ENCODE assay signal across 1 cellular context in genomic region chr16:67428146-67428731, GRCh38.
A peak's percentile ranks its signal among the peaks of the same experiment; 100 is the strongest.
TF ChIP-seq lines count a peak whose summit lies in the region.

No MANE protein-coding gene starts in this region.

TF ChIP-seq in HepG2, 621 proteins besides CTCF, POLR2A, EP300 and RAD21 (continued from another document and continues in another):
- TF ChIP-seq, protein P1, sequence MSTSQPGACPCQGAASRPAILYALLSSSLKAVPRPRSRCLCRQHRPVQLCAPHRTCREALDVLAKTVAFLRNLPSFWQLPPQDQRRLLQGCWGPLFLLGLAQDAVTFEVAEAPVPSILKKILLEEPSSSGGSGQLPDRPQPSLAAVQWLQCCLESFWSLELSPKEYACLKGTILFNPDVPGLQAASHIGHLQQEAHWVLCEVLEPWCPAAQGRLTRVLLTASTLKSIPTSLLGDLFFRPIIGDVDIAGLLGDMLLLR (CRISPR knock-in tag; IDR thresholded peaks at IDR 0.05) = 0 out of 2 replicates have a peak, but pooled peaks have one; percentile 46
- peak; percentile 94 for TF ChIP-seq STAG1 (CRISPR knock-in tag; IDR thresholded peaks at IDR 0.05)
- no peak for TF ChIP-seq NFIB (CRISPR knock-in tag; IDR thresholded peaks at IDR 0.05; ENCODE audit: borderline replicate concordance)
- peak; percentile 49 for TF ChIP-seq YY1 (IDR thresholded peaks at IDR 0.05; ENCODE audit: insufficient read depth, insufficient replicate concordance, low read depth, low read length)
- no peak for TF ChIP-seq STAT5B (CRISPR knock-in tag; IDR thresholded peaks at IDR 0.05)
- no peak for TF ChIP-seq SOX6 (IDR thresholded peaks at IDR 0.05)
- TF ChIP-seq SOX6 (CRISPR knock-in tag; IDR thresholded peaks at IDR 0.05) = peak; percentile 24; the same call in 1 of the 2 replicates
- TF ChIP-seq, protein P2, sequence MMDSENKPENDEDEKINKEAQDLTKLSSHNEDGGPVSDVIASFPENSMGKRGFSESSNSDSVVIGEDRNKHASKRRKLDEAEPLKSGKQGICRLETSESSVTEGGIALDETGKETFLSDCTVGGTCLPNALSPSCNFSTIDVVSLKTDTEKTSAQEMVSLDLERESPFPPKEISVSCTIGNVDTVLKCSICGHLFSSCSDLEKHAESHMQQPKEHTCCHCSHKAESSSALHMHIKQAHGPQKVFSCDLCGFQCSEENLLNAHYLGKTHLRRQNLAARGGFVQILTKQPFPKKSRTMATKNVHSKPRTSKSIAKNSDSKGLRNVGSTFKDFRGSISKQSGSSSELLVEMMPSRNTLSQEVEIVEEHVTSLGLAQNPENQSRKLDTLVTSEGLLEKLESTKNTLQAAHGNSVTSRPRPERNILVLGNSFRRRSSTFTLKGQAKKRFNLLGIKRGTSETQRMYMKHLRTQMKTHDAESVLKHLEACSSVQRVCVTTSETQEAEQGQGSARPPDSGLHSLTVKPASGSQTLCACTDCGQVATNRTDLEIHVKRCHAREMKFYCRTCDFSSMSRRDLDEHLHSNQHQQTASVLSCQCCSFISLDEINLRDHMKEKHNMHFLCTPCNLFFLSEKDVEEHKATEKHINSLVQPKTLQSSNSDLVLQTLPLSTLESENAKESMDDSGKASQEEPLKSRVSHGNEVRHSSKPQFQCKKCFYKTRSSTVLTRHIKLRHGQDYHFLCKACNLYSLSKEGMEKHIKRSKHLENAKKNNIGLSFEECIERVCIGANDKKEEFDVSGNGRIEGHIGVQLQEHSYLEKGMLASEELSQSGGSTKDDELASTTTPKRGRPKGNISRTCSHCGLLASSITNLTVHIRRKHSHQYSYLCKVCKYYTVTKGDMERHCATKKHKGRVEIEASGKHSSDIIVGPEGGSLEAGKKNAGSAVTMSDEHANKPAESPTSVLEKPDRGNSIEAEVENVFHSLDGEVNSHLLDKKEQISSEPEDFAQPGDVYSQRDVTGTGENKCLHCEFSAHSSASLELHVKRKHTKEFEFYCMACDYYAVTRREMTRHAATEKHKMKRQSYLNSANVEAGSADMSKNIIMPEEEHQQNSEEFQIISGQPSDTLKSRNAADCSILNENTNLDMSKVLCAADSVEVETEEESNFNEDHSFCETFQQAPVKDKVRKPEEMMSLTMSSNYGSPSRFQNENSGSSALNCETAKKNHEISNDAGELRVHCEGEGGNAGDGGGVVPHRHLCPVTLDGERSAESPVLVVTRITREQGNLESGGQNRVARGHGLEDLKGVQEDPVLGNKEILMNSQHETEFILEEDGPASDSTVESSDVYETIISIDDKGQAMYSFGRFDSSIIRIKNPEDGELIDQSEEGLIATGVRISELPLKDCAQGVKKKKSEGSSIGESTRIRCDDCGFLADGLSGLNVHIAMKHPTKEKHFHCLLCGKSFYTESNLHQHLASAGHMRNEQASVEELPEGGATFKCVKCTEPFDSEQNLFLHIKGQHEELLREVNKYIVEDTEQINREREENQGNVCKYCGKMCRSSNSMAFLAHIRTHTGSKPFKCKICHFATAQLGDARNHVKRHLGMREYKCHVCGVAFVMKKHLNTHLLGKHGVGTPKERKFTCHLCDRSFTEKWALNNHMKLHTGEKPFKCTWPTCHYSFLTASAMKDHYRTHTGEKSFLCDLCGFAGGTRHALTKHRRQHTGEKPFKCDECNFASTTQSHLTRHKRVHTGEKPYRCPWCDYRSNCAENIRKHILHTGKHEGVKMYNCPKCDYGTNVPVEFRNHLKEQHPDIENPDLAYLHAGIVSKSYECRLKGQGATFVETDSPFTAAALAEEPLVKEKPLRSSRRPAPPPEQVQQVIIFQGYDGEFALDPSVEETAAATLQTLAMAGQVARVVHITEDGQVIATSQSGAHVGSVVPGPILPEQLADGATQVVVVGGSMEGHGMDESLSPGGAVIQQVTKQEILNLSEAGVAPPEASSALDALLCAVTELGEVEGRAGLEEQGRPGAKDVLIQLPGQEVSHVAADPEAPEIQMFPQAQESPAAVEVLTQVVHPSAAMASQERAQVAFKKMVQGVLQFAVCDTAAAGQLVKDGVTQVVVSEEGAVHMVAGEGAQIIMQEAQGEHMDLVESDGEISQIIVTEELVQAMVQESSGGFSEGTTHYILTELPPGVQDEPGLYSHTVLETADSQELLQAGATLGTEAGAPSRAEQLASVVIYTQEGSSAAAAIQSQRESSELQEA (CRISPR knock-in tag; IDR thresholded peaks at IDR 0.05; ENCODE audit: not compliant biosample characterization) = peak; percentile 53
- TF ChIP-seq ZNF547 (CRISPR knock-in tag; IDR thresholded peaks at IDR 0.05) = peak; percentile 48; the same call in 1 of the 2 replicates
- no peak for TF ChIP-seq PHF21A (CRISPR knock-in tag; IDR thresholded peaks at IDR 0.05)
- TF ChIP-seq IRF2 (CRISPR knock-in tag; IDR thresholded peaks at IDR 0.05) = peak; percentile 57; the same call in 1 of the 2 replicates
- TF ChIP-seq, protein P3, sequence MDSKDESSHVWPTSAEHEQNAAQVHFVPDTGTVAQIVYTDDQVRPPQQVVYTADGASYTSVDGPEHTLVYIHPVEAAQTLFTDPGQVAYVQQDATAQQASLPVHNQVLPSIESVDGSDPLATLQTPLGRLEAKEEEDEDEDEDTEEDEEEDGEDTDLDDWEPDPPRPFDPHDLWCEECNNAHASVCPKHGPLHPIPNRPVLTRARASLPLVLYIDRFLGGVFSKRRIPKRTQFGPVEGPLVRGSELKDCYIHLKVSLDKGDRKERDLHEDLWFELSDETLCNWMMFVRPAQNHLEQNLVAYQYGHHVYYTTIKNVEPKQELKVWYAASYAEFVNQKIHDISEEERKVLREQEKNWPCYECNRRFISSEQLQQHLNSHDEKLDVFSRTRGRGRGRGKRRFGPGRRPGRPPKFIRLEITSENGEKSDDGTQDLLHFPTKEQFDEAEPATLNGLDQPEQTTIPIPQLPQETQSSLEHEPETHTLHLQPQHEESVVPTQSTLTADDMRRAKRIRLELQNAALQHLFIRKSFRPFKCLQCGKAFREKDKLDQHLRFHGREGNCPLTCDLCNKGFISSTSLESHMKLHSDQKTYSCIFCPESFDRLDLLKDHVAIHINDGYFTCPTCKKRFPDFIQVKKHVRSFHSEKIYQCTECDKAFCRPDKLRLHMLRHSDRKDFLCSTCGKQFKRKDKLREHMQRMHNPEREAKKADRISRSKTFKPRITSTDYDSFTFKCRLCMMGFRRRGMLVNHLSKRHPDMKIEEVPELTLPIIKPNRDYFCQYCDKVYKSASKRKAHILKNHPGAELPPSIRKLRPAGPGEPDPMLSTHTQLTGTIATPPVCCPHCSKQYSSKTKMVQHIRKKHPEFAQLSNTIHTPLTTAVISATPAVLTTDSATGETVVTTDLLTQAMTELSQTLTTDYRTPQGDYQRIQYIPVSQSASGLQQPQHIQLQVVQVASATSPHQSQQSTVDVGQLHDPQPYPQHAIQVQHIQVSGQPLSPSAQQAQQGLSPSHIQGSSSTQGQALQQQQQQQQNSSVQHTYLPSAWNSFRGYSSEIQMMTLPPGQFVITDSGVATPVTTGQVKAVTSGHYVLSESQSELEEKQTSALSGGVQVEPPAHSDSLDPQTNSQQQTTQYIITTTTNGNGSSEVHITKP (CRISPR knock-in tag; IDR thresholded peaks at IDR 0.05; ENCODE audit: low read depth) = 0 out of 2 replicates have a peak, but pooled peaks have one; percentile 27
- TF ChIP-seq BHLHE40 (IDR thresholded peaks at IDR 0.05; ENCODE audit: low read length) = no peak
- TF ChIP-seq KAT8 (CRISPR knock-in tag; IDR thresholded peaks at IDR 0.05) = peak; percentile 70; the same call in 1 of the 2 replicates
- 0 out of 2 replicates have a peak, but pooled peaks have one; percentile 59 for TF ChIP-seq MEF2D (CRISPR knock-in tag; IDR thresholded peaks at IDR 0.05)
- TF ChIP-seq ZBTB26 (CRISPR knock-in tag; IDR thresholded peaks at IDR 0.05; ENCODE audit: borderline replicate concordance) = peak; percentile 55; the same call in 1 of the 2 replicates
- TF ChIP-seq ZNF564 (CRISPR knock-in tag; IDR thresholded peaks at IDR 0.05) = no peak
- 0 out of 2 replicates have a peak, but pooled peaks have one; percentile 38 for TF ChIP-seq ZSCAN9 (CRISPR knock-in tag; IDR thresholded peaks at IDR 0.05; ENCODE audit: borderline replicate concordance)
- peak; percentile 52; the same call in 1 of the 2 replicates for TF ChIP-seq ZNF235 (CRISPR knock-in tag; IDR thresholded peaks at IDR 0.05; ENCODE audit: borderline replicate concordance)
- peak; percentile 75; the same call in 1 of the 2 replicates for TF ChIP-seq HNRNPL (IDR thresholded peaks at IDR 0.05; ENCODE audit: low read depth, low read length)
- peak; percentile 56; the same call in 1 of the 2 replicates for TF ChIP-seq ELF3 (CRISPR knock-in tag; IDR thresholded peaks at IDR 0.05)
- peak; percentile 71 for TF ChIP-seq PATZ1 (CRISPR knock-in tag; IDR thresholded peaks at IDR 0.05)
- peak; percentile 60 for TF ChIP-seq AGO2 (optimal IDR thresholded peaks at IDR 0.05; ENCODE audit: low read depth, low read length)
- TF ChIP-seq, protein P4, sequence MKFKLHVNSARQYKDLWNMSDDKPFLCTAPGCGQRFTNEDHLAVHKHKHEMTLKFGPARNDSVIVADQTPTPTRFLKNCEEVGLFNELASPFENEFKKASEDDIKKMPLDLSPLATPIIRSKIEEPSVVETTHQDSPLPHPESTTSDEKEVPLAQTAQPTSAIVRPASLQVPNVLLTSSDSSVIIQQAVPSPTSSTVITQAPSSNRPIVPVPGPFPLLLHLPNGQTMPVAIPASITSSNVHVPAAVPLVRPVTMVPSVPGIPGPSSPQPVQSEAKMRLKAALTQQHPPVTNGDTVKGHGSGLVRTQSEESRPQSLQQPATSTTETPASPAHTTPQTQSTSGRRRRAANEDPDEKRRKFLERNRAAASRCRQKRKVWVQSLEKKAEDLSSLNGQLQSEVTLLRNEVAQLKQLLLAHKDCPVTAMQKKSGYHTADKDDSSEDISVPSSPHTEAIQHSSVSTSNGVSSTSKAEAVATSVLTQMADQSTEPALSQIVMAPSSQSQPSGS (CRISPR knock-in tag; IDR thresholded peaks at IDR 0.05) = peak; percentile 49
- TF ChIP-seq DPF2 (CRISPR knock-in tag; IDR thresholded peaks at IDR 0.05; ENCODE audit: borderline replicate concordance, low read depth) = no peak
- peak; percentile 57; the same call in 1 of the 2 replicates for TF ChIP-seq GATAD2A (CRISPR knock-in tag; IDR thresholded peaks at IDR 0.05)
- TF ChIP-seq ZNF567 (CRISPR knock-in tag; IDR thresholded peaks at IDR 0.05; ENCODE audit: borderline replicate concordance) = 0 out of 2 replicates have a peak, but pooled peaks have one; percentile 59
- TF ChIP-seq ZNF792 (CRISPR knock-in tag; IDR thresholded peaks at IDR 0.05) = 0 out of 2 replicates have a peak, but pooled peaks have one; percentile 42
- TF ChIP-seq, protein P5, sequence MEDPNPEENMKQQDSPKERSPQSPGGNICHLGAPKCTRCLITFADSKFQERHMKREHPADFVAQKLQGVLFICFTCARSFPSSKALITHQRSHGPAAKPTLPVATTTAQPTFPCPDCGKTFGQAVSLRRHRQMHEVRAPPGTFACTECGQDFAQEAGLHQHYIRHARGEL (CRISPR knock-in tag; IDR thresholded peaks at IDR 0.05) = 0 out of 2 replicates have a peak, but pooled peaks have one; percentile 89
- peak; percentile 39; the same call in 1 of the 2 replicates for TF ChIP-seq ZNF614 (CRISPR knock-in tag; IDR thresholded peaks at IDR 0.05; ENCODE audit: borderline replicate concordance)
- peak; percentile 37; the same call in 1 of the 2 replicates for TF ChIP-seq ZFX (CRISPR knock-in tag; IDR thresholded peaks at IDR 0.05; ENCODE audit: low read depth)
- TF ChIP-seq ZNF7 (CRISPR knock-in tag; IDR thresholded peaks at IDR 0.05) = no peak
- TF ChIP-seq ZNF124 (CRISPR knock-in tag; IDR thresholded peaks at IDR 0.05) = 0 out of 2 replicates have a peak, but pooled peaks have one; percentile 82
- peak; percentile 53; the same call in 1 of the 2 replicates for TF ChIP-seq SRY (CRISPR knock-in tag; IDR thresholded peaks at IDR 0.05)
- TF ChIP-seq ZNF44 (CRISPR knock-in tag; IDR thresholded peaks at IDR 0.05) = peak; percentile 47; the same call in 1 of the 2 replicates
- TF ChIP-seq ZBTB7B (CRISPR knock-in tag; IDR thresholded peaks at IDR 0.05) = peak; percentile 77
- TF ChIP-seq ZNF180 (CRISPR knock-in tag; IDR thresholded peaks at IDR 0.05; ENCODE audit: borderline replicate concordance, low read depth) = no peak
- TF ChIP-seq SP4 (CRISPR knock-in tag; IDR thresholded peaks at IDR 0.05) = 0 out of 2 replicates have a peak, but pooled peaks have one; percentile 56
- no peak for TF ChIP-seq NONO (IDR thresholded peaks at IDR 0.05)
- peak; percentile 75 for TF ChIP-seq NONO (CRISPR knock-in tag; conservative IDR thresholded peaks at IDR 0.05)
- no peak for TF ChIP-seq DDIT3 (CRISPR knock-in tag; IDR thresholded peaks at IDR 0.05)
- TF ChIP-seq ZNF501 (CRISPR knock-in tag; IDR thresholded peaks at IDR 0.05) = peak; percentile 36; the same call in 1 of the 2 replicates
- peak; percentile 34; the same call in 1 of the 2 replicates for TF ChIP-seq FOXA3 (CRISPR knock-in tag; IDR thresholded peaks at IDR 0.05)
- TF ChIP-seq ZFP36 (IDR thresholded peaks at IDR 0.05; ENCODE audit: borderline replicate concordance, low read depth, low read length, partially characterized antibody) = peak; percentile 6
